ENCODE assay signal across 8 cellular contexts in the genomic region with DNA sequence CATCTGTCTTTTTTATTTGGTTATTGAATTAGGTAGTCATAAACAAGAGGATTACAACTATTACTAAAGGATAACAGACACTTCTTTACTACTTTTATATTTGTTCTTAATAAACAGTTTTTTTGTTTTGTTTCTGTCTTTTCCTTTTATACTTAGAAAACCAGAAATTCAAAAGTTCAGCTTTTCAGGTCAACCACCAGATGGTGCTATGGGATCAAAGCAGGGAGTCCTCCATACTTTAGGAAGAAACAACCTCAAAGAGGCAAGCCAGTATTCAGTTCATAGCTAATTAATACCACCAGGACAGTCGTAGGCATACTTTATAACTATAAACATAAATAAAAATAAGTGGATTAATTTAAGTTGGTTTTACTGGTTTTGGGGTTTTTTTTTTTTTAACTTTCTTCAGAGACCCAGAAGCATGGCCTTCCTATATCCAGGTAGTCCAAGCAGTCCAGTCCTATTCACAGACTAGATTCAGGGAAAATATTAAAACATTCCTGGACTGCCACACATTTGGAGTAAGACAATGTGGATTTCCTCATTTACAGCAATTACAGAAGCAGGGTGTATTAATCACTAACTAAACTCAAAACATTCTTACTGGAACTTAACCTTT. TPM values are rescaled to one million over a fixed set of nuclear protein-coding genes. Genes with fewer than 3 reads are reported as not detected.
DNase-seq lines count a peak whose midpoint lies in the region; ATAC-seq and TF ChIP-seq lines count a peak whose summit lies in the region.

No MANE protein-coding gene starts in this region.

- no peaks in the 10 kb centered on the region for H3K36me3 ChIP-seq in fibroblast of lung (ENCODE audit: control insufficient read depth, insufficient read depth, low read length)
- no peaks in the 10 kb centered on the region for H3K36me3 ChIP-seq in neural progenitor cell

- H3K9me3 Mint-ChIP-seq in neural progenitor cell: no peaks in the 10 kb centered on the region

- no peaks in the 10 kb centered on the region for H3K36me3 Mint-ChIP-seq in neural progenitor cell

- H3K9ac ChIP-seq in fibroblast of lung (ENCODE audit: insufficient read depth, low read length): no peak overlapping the region
- H3K9ac ChIP-seq in neural progenitor cell: no peak overlapping the region

- ATAC-seq in HG02588 (IDR thresholded peaks at IDR 0.05; ENCODE audit: unreplicated experiment) (peak; percentile 58), GM19467 (IDR thresholded peaks at IDR 0.05; ENCODE audit: unreplicated experiment) (no peak)

- peaks cover 22% of the 10 kb centered on the region for H3K4me1 Mint-ChIP-seq in neural progenitor cell

- H3K27me3 ChIP-seq in fibroblast of lung (ENCODE audit: control insufficient read depth, insufficient read depth, low read length) (no peaks in the 10 kb centered on the region), neural progenitor cell (no peaks in the 10 kb centered on the region)

- H3K27ac Mint-ChIP-seq in neural progenitor cell: no peak overlapping the region

- peaks cover 5% of the 10 kb centered on the region for H3F3A ChIP-seq in neural progenitor cell (ENCODE audit: low read depth)

- peak; percentile 8 for DNase-seq in activated CD4-positive, CD25-positive, alpha-beta regulatory T cell treated with anti-CD3 and anti-CD28 coated beads, Interleukin-2, amount 50 U/mL, for 16 hours (ENCODE audit: low read depth, low spot score)
- no peak for DNase-seq in activated CD4-positive, CD25-positive, alpha-beta regulatory T cell treated with anti-CD3 and anti-CD28 coated beads, Interleukin-2, amount 50 U/mL, for 72 hours
- DNase-seq in NCI-H345 (lab: John Stamatoyannopoulos, UW): peak; percentile 40
- DNase-seq in activated CD4-positive, alpha-beta T cell treated with anti-CD3 and anti-CD28 coated beads, Interleukin-2, amount 50 U/mL, for 1 hour: peak; percentile 23
- peak; percentile 67 to 86 for DNase-seq in fibroblast of lung (ENCODE audit: low read depth in 2 of 2)
- peak; percentile 79 for DNase-seq in neural progenitor cell (ENCODE audit: low spot score)

- no peak overlapping the region for H3K4me2 ChIP-seq in fibroblast of lung (ENCODE audit: extremely low read depth, insufficient read depth, low read length)
- H3K4me2 ChIP-seq in neural progenitor cell: no peak overlapping the region

- no peaks in the 10 kb centered on the region for H3K27me3 Mint-ChIP-seq in neural progenitor cell (ENCODE audit: insufficient read depth, low read depth)

- H3K4me1 ChIP-seq in fibroblast of lung (ENCODE audit: control insufficient read depth, extremely low read depth, insufficient read depth, low read length) (peaks cover 10% of the 10 kb centered on the region), neural progenitor cell (peaks cover 30% of the 10 kb centered on the region)

- no peaks in the 10 kb centered on the region for H4K20me1 ChIP-seq in fibroblast of lung (ENCODE audit: control insufficient read depth, extremely low read depth, insufficient read depth, low read length)
- H4K20me1 ChIP-seq in neural progenitor cell (ENCODE audit: low read depth): no peaks in the 10 kb centered on the region

- H3K27ac ChIP-seq in fibroblast of lung (ENCODE audit: insufficient read depth, low read length) (no peak overlapping the region), neural progenitor cell (no peak overlapping the region)

- H3K4me3 Mint-ChIP-seq in neural progenitor cell: no peak overlapping the region

- H3K9me3 ChIP-seq in fibroblast of lung (ENCODE audit: control insufficient read depth, insufficient read depth, low read depth, low read length) (no peaks in the 10 kb centered on the region), neural progenitor cell (ENCODE audit: low read depth) (no peaks in the 10 kb centered on the region)

- TF ChIP-seq CTCF in fibroblast of lung (conservative IDR thresholded peaks at IDR 0.05 in 1 of 2, IDR thresholded peaks at IDR 0.05 in 1 of 2; ENCODE audit: low read depth in 1 of 2, low read length in 2 of 2): peak; percentile 80 to 85
- peak; percentile 99 for TF ChIP-seq CTCF in neural progenitor cell (IDR thresholded peaks at IDR 0.05)

- no peak overlapping the region for H3K4me3 ChIP-seq in fibroblast of lung (replicated peaks in 1 of 4; ENCODE audit: control extremely low read depth in 1 of 4, insufficient read depth in 1 of 4, low read depth in 3 of 4, low read length in 4 of 4)
- no peak overlapping the region for H3K4me3 ChIP-seq in neural progenitor cell

- H3K79me2 ChIP-seq in fibroblast of lung (ENCODE audit: control insufficient read depth, insufficient read depth, low read length): no peaks in the 10 kb centered on the region
- no peaks in the 10 kb centered on the region for H3K79me2 ChIP-seq in neural progenitor cell (ENCODE audit: low read depth)

- no peak overlapping the region for H2AFZ ChIP-seq in fibroblast of lung (ENCODE audit: low read length)
- peak overlapping the region; percentile 89 for H2AFZ ChIP-seq in neural progenitor cell (replicated peaks)

RNA-seq across cellular contexts. Expression of gene EID1, which starts 16.0 kb away (rescaled TPM):
- total RNA-seq in fibroblast of lung (160 and 184 TPM in 2 replicates), neural progenitor cell (ENCODE audit: low replicate concordance) (205 and 292 TPM in 2 replicates)
- 287 and 331 TPM in 2 replicates for polyA plus RNA-seq in fibroblast of lung
- polyA plus RNA-seq in fibroblast of lung (2012): 223 and 225 TPM in 2 replicates
- 22.4 and 25.6 TPM in 2 replicates for polyA minus RNA-seq in fibroblast of lung (ENCODE audit: low replicate concordance)

RNA-seq across cellular contexts. Expression of gene CEP152, which starts 51.1 kb away (rescaled TPM):
- total RNA-seq in fibroblast of lung (7.8 and 8.5 TPM in 2 replicates), neural progenitor cell (ENCODE audit: low replicate concordance) (23.5 and 191 TPM in 2 replicates)
- polyA plus RNA-seq in fibroblast of lung: 0.72 and 1.4 TPM in 2 replicates
- 2.0 and 3.6 TPM in 2 replicates for polyA plus RNA-seq in fibroblast of lung (2012)
- 1.1 TPM in 2 replicates for polyA minus RNA-seq in fibroblast of lung (ENCODE audit: low replicate concordance)
